ENCODE assay signal across 8 cellular contexts in the genomic region with DNA sequence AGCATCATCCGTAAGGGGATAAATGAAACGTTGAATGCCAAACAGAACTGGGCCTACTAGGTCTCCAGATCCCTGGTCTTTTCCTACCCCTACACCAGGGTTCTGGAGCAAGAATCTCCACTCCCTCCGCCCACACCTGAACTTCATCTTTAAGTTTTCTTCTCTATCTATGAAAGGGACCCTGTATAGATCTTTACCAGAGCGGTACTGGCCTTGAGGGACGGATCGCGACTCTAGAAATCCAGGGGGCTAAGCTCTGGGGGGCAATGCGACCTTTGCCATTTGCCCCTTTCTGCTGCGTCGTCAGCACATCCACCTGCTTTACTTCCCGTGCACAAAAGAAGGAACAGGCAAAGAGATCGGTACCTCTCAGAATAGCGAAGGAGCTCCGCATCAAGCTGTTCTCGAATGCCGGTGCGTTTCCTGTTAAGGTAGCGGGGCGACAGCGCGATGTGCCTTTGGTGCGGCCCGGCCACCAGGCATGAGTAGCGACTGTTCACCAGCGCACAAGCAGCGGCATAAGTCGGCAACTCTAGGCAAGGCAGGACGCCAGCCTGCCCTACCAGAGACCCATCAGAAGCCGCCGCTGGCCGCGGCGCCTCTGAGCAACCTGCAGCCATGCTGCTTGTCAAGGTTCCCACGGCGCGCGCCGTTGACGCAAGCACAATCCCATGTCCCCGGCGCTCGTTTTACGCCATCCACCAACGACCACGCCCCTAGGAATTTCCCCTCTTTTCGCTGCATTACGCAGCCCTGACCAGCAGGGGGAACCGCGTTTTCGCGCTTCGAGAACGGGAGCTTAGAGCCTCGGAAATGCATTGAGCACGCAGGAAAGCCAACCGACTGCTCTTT. TPM values are rescaled to one million over a fixed set of nuclear protein-coding genes. Genes with fewer than 3 reads are reported as not detected.
DNase-seq lines count a peak whose midpoint lies in the region; ATAC-seq and TF ChIP-seq lines count a peak whose summit lies in the region.

A gene with protein sequence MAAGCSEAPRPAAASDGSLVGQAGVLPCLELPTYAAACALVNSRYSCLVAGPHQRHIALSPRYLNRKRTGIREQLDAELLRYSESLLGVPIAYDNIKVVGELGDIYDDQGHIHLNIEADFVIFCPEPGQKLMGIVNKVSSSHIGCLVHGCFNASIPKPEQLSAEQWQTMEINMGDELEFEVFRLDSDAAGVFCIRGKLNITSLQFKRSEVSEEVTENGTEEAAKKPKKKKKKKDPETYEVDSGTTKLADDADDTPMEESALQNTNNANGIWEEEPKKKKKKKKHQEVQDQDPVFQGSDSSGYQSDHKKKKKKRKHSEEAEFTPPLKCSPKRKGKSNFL (minus strand): TSS at position 641 of the 852 bp plus-strand sequence. CDS start 21 bp downstream, at position 620.

- no peaks in the 10 kb centered on the region for H3K36me3 ChIP-seq in thymus (ENCODE audit: control insufficient read depth, insufficient read depth)

- peak within 1 kb of the TSS; percentile 87 for H3K27ac ChIP-seq in thymus (ENCODE audit: low read depth)

- peak within 1 kb of the TSS; percentile 99 for H3K4me3 Mint-ChIP-seq in activated naive CD8-positive, alpha-beta T cell
- peak within 1 kb of the TSS; percentile 90 for H3K4me3 Mint-ChIP-seq in osteocyte (ENCODE audit: unreplicated experiment)

- H3K9me3 ChIP-seq in thymus (ENCODE audit: control insufficient read depth): no peaks in the 10 kb centered on the region

- peak within 1 kb of the TSS; percentile 93 for H3K27ac Mint-ChIP-seq in activated naive CD8-positive, alpha-beta T cell
- H3K27ac Mint-ChIP-seq in osteocyte (ENCODE audit: unreplicated experiment): peak within 1 kb of the TSS; percentile 84

- peaks cover 52% of the 10 kb centered on the region for H3K4me1 Mint-ChIP-seq in activated naive CD8-positive, alpha-beta T cell (ENCODE audit: low read depth)
- peaks cover 32% of the 10 kb centered on the region for H3K4me1 Mint-ChIP-seq in osteocyte (ENCODE audit: unreplicated experiment)

- H3K4me1 ChIP-seq in thymus (ENCODE audit: control insufficient read depth, insufficient read depth, low read length): peaks cover 4% of the 10 kb centered on the region

- H3K27me3 ChIP-seq in thymus (ENCODE audit: control insufficient read depth, insufficient read depth): no peaks in the 10 kb centered on the region

- peak; percentile 96 for DNase-seq in GM12865 (ENCODE audit: low read depth)
- DNase-seq in NCI-H1105 (lab: John Stamatoyannopoulos, UW): peak; percentile 95
- peak; percentile 92 for DNase-seq in SKM-1 treated with dmso at 0.1 percent for 144 hours (lab: John Stamatoyannopoulos, UW; ENCODE audit: unreplicated experiment)
- DNase-seq in head of caudate nucleus: peak; percentile 91 to 98 (median 96)
- peak; percentile 97 for DNase-seq in osteocyte (ENCODE audit: extremely low spot score, unreplicated experiment)

- H3K4me3 ChIP-seq in GM12865 (ENCODE audit: low read depth, low read length) (peak within 1 kb of the TSS; percentile 81), thymus (ENCODE audit: low read length) (peak within 1 kb of the TSS; percentile 69)

- peak; percentile 99 for ATAC-seq in HG02642 (IDR thresholded peaks at IDR 0.05; ENCODE audit: poor library complexity, unreplicated experiment)

- intact Hi-C loops in head of caudate nucleus (cut with DNase I): no loop called here

- H3K9me3 Mint-ChIP-seq in activated naive CD8-positive, alpha-beta T cell (ENCODE audit: low read depth): no peaks in the 10 kb centered on the region
- no peaks in the 10 kb centered on the region for H3K9me3 Mint-ChIP-seq in osteocyte (ENCODE audit: unreplicated experiment)

- H3K36me3 Mint-ChIP-seq in activated naive CD8-positive, alpha-beta T cell: peaks cover 3% of the 10 kb centered on the region
- peaks cover 3% of the 10 kb centered on the region for H3K36me3 Mint-ChIP-seq in osteocyte (ENCODE audit: unreplicated experiment)

- WGBS in thymus: under 1% methylated on average over 56 of the region's 56 CpGs

- H3K27me3 Mint-ChIP-seq in activated naive CD8-positive, alpha-beta T cell: no peaks in the 10 kb centered on the region
- peaks cover 22% of the 10 kb centered on the region for H3K27me3 Mint-ChIP-seq in osteocyte (ENCODE audit: unreplicated experiment)

- peak; percentile 89 for TF ChIP-seq CTCF in GM12865 (IDR thresholded peaks at IDR 0.05; ENCODE audit: insufficient read depth, low read depth, low read length, missing control alignments)
- TF ChIP-seq CTCF in osteocyte (IDR thresholded peaks at IDR 0.05): peak; percentile 88

RNA-seq across cellular contexts. Expression of the gene that starts here (rescaled TPM):
- total RNA-seq in osteocyte: 14.2 and 15.4 TPM in 2 replicates
- 8.6 TPM for polyA plus RNA-seq in thymus

Comparison
In these comparisons a context has a peak if more than half of its experiments do, and no peak if none do; other contexts are left out.
1. Peak in every context shown above with its lines: DNase-seq, ATAC-seq, H3K4me3 ChIP-seq and H3K27ac ChIP-seq.